Comparison of ENCODE assay signal across 18 cellular contexts in the genomic region with DNA sequence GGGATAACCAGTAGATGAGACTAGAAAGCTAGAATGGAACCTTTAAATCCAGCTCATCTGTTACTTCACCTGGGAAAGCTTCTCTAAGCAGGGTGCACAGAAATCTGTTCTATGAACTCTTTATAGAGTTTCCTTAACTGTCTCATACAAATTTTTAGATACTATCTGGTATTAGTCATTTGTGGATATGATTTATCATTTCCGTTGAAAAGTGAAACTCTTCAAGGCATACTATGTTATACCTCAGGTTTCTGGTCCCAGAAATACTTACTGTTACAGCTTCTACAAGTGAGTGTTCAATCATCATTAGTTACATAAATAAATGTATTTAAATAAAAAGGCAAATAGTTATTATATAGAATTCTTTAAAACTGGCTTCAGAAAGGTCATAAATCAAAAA.
A peak's percentile ranks its signal among the peaks of the same experiment; 100 is the strongest.
DNase-seq lines count a peak whose midpoint lies in the region; ATAC-seq and TF ChIP-seq lines count a peak whose summit lies in the region.
"Had no signal": no experiment of that assay in that cellular context is flagged by ENCODE, and none has a peak within 500 bp of the region (broad histone marks: within the 10 kb centered on the region; RNA-seq: fewer than 3 reads in every experiment).

No MANE protein-coding gene starts in this region.

- no peaks in the 10 kb centered on the region for H3K36me3 Mint-ChIP-seq in activated T-helper 2 cell treated with anti-CD3 and anti-CD28 coated beads, Interferon-gamma antibody, Interleukin-2, Interleukin-4, amounts not matched to agents 10 μg/mL and 5 μg/mL and 100 μg/mL, durations not matched to agents 14 hours and 24 hours and 36 hours (ENCODE audit: low read depth)
- H3K36me3 Mint-ChIP-seq: activated naive CD4-positive, alpha-beta T cell treated with anti-CD3 and anti-CD28 coated beads, Interleukin-2, amount 10 ng/mL, durations not matched to agents 7 days and 5 days; WTC11 had no signal

- H3K4me3 Mint-ChIP-seq in activated T-helper 2 cell treated with anti-CD3 and anti-CD28 coated beads, Interferon-gamma antibody, Interleukin-2, Interleukin-4, amounts not matched to agents 10 μg/mL and 5 μg/mL and 100 μg/mL, durations not matched to agents 14 hours and 24 hours and 36 hours (ENCODE audit: low read depth), result no peak overlapping the region
- H3K4me3 Mint-ChIP-seq: activated naive CD4-positive, alpha-beta T cell treated with anti-CD3 and anti-CD28 coated beads, Interleukin-2, amount 10 ng/mL, durations not matched to agents 7 days and 5 days; WTC11 had no signal

- peaks cover 8% of the 10 kb centered on the region for H3K27me3 Mint-ChIP-seq in activated T-helper 2 cell treated with anti-CD3 and anti-CD28 coated beads, Interferon-gamma antibody, Interleukin-2, Interleukin-4, amounts not matched to agents 10 μg/mL and 5 μg/mL and 100 μg/mL, durations not matched to agents 14 hours and 24 hours and 36 hours (ENCODE audit: low read depth)
- H3K27me3 Mint-ChIP-seq: activated naive CD4-positive, alpha-beta T cell treated with anti-CD3 and anti-CD28 coated beads, Interleukin-2, amount 10 ng/mL, durations not matched to agents 7 days and 5 days had no signal

- ATAC-seq in GM18519 (IDR thresholded peaks at IDR 0.05; ENCODE audit: low FRiP score, unreplicated experiment) (peak; percentile 59), GM21390 (IDR thresholded peaks at IDR 0.05; ENCODE audit: unreplicated experiment) (peak; percentile 46), HG03565 (IDR thresholded peaks at IDR 0.05; ENCODE audit: unreplicated experiment) (peak; percentile 93)
- ATAC-seq: WTC11 had no signal

- intact Hi-C loops in activated T-helper 2 cell treated with anti-CD3 and anti-CD28 coated beads, Interferon-gamma antibody, Interleukin-2, Interleukin-4, amounts not matched to agents 10 μg/mL and 5 μg/mL and 100 μg/mL, durations not matched to agents 14 hours and 24 hours and 36 hours (cut with micrococcal nuclease), result loop anchor here (1.0 to 5.0 kb wide), 2 partner anchors 13 to 838 kb away; no protein-coding TSS in a partner anchor

- no peak overlapping the region for H3K4me3 ChIP-seq in epithelial cell of esophagus (ENCODE audit: low read length)
- H3K4me3 ChIP-seq: left ventricle myocardium inferior, thyroid gland had no signal

- no peaks in the 10 kb centered on the region for H3K9me3 Mint-ChIP-seq in activated T-helper 2 cell treated with anti-CD3 and anti-CD28 coated beads, Interferon-gamma antibody, Interleukin-2, Interleukin-4, amounts not matched to agents 10 μg/mL and 5 μg/mL and 100 μg/mL, durations not matched to agents 14 hours and 24 hours and 36 hours
- H3K9me3 Mint-ChIP-seq: activated naive CD4-positive, alpha-beta T cell treated with anti-CD3 and anti-CD28 coated beads, Interleukin-2, amount 10 ng/mL, durations not matched to agents 7 days and 5 days; WTC11 had no signal

- H3K4me1 Mint-ChIP-seq in activated T-helper 2 cell treated with anti-CD3 and anti-CD28 coated beads, Interferon-gamma antibody, Interleukin-2, Interleukin-4, amounts not matched to agents 10 μg/mL and 5 μg/mL and 100 μg/mL, durations not matched to agents 14 hours and 24 hours and 36 hours (ENCODE audit: low read depth), result peaks cover 6% of the 10 kb centered on the region
- H3K4me1 Mint-ChIP-seq: activated naive CD4-positive, alpha-beta T cell treated with anti-CD3 and anti-CD28 coated beads, Interleukin-2, amount 10 ng/mL, durations not matched to agents 7 days and 5 days; WTC11 had no signal

- no peak overlapping the region for H3K27ac Mint-ChIP-seq in activated T-helper 2 cell treated with anti-CD3 and anti-CD28 coated beads, Interferon-gamma antibody, Interleukin-2, Interleukin-4, amounts not matched to agents 10 μg/mL and 5 μg/mL and 100 μg/mL, durations not matched to agents 14 hours and 24 hours and 36 hours
- H3K27ac Mint-ChIP-seq: activated naive CD4-positive, alpha-beta T cell treated with anti-CD3 and anti-CD28 coated beads, Interleukin-2, amount 10 ng/mL, durations not matched to agents 7 days and 5 days; WTC11 had no signal

- TF ChIP-seq CTCF in epithelial cell of esophagus (IDR thresholded peaks at IDR 0.05; ENCODE audit: insufficient read depth, low read depth, low read length, missing control alignments), result no peak

- DNase-seq in epithelial cell of esophagus (ENCODE audit: low read depth) (peak; percentile 21), NCI-H1105 treated with DMSO at 0.1 percent for 48 hours (lab: John Stamatoyannopoulos, UW) (no peak), anterior cingulate cortex (lab: John Stamatoyannopoulos, UW) (no peak), ecto neural progenitor cell (ENCODE audit: low spot score) (no peak)
- no peak for DNase-seq in activated T-helper 2 cell treated with anti-CD3 and anti-CD28 coated beads, Interferon-gamma antibody, Interleukin-2, Interleukin-4, amounts not matched to agents 10 μg/mL and 5 μg/mL and 100 μg/mL, durations not matched to agents 14 hours and 24 hours and 36 hours (ENCODE audit: low spot score)
- DNase-seq: activated naive CD4-positive, alpha-beta T cell treated with anti-CD3 and anti-CD28 coated beads, Interleukin-2, amount 10 ng/mL, durations not matched to agents 7 days and 5 days; brain microvascular endothelial cell; left ventricle myocardium inferior; NCI-H2081 treated with DMSO at 0.1 percent for 48 hours; NCI-H774; occipital lobe; stimulated activated CD4-positive, alpha-beta T cell treated with anti-CD3 and anti-CD28 coated beads, Interleukin-4, amount 100 ng/mL, for 1 hour; stimulated activated CD8-positive, alpha-beta memory T cell treated with anti-CD3 and anti-CD28 coated beads, Interleukin-4, amount 100 ng/mL, for 48 hours; thyroid gland had no signal
